ENCODE assay signal across 1 cellular context in genomic region chr22:29382575-29383328, GRCh38.
A peak's percentile ranks its signal among the peaks of the same experiment; 100 is the strongest.
TF ChIP-seq lines count a peak whose summit lies in the region.

No MANE protein-coding gene starts in this region.

TF ChIP-seq in GM12878, 131 proteins besides CTCF, POLR2A, EP300 and RAD21:
- peak; percentile 31; the same call in 1 of the 2 replicates for TF ChIP-seq NR2F1 (conservative IDR thresholded peaks at IDR 0.05)
- no peak for TF ChIP-seq SPI1 (IDR thresholded peaks at IDR 0.05; ENCODE audit: borderline replicate concordance, insufficient read depth, low read depth, low read length)
TF ChIP-seq in GM12878: peak in this region for 1.
